ENCODE assay signal across 7 cellular contexts in the genomic region with DNA sequence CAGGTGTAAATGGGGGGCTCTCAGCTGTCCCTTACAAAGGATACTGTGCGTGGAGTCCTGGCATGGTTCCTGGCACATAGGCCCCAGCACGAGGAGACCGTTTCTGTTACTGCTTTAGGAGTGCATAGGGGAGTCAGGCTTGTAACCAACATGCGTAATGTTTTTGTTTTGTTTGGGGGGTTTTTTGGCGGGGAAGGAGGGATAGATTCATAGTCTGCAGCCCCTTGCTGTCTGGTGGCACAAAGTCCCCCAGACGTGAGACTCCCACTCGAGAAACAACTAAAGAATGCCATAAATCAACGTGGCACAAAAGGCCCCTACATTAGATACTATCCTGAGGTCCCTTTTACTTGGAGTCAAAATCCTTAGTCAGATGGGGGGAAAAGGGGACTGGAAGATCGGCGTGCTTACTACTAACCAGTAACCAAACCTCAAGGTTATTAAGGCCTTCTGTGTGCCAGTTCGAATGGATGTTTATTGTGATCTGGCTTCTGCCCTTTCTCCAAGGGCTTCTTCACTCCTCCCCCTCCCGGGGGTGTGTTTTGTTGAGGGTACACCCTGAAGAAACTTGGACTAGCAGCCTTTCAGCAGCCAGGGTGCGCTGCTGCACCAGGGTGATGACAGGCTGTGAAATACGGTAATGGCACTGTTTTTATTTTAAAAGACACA.
DNase-seq lines count a peak whose midpoint lies in the region; ATAC-seq lines count a peak whose summit lies in the region.

No MANE protein-coding gene starts in this region.

- peak; percentile 35 to 68 for DNase-seq in NCI-H446 (lab: John Stamatoyannopoulos, UW)
- peak; percentile 89 for DNase-seq in cerebellar cortex (ENCODE audit: low spot score)
- peak; percentile 67 for DNase-seq in kidney glomerular epithelial cell (lab: John Stamatoyannopoulos, UW)
- DNase-seq in stimulated activated CD4-positive, alpha-beta T cell treated with anti-CD3 and anti-CD28 coated beads, Interleukin-15, amount 100 ng/mL, for 48 hours (ENCODE audit: low read depth in 2 of 2), result peak; percentile 70 to 84

- ATAC-seq in GM18502 (IDR thresholded peaks at IDR 0.05; ENCODE audit: poor library complexity, unreplicated experiment) (peak; percentile 34), HG03196 (IDR thresholded peaks at IDR 0.05; ENCODE audit: unreplicated experiment) (peak; percentile 29)
- peak; percentile 58 for ATAC-seq in activated CD4-positive, CD25-positive, alpha-beta regulatory T cell treated with anti-CD3 and anti-CD28 coated beads, Interleukin-2, amount 50 U/mL, for 24 hours

Comparison
In these comparisons a context has a peak if more than half of its experiments do, and no peak if none do; other contexts are left out.
1. Peak in every context shown above with its lines: DNase-seq and ATAC-seq.